9 cellular contexts compared by ENCODE assay signal in the genomic region with DNA sequence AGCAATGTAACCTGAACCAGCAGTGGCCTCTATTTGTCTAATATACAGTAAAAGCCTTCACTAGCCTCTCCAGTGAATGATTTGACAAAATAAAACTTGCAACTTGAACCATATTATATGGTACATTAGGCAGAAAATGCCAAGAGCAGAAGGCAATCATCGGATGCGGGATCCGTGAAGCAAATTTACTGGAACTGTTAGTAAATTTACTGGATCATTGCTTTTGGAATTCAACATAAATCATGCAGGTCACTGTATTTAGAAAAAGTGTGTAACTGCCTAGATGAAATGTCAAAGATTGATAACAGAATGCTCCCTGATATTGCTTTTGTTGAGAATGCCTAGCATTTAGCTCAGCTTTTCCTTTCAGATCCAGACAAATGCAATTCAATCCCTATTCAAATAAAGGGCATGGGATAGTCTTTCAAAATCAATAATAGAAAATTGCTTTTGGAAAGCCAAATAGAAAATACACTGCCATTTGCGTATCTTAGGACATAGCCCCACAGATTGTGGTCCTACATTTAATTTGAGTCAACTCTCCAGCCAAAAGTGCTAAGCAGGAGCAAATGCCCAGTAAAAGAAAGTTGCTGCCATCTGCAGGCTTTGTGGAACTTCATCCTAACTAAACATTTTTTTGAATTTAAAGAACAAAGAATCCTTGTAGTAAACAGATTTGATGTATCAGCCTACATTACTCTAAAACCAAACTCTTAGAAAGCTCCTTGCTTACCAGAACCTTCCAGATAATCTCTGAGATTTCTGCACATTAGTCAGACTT.
DNase-seq lines count a peak whose midpoint lies in the region; ATAC-seq, FAIRE-seq and TF ChIP-seq lines count a peak whose summit lies in the region.
"Had no signal": no experiment of that assay in that cellular context is flagged by ENCODE, and none has a peak within 500 bp of the region (broad histone marks: within the 10 kb centered on the region; RNA-seq: fewer than 3 reads in every experiment).

No MANE protein-coding gene starts in this region.

- H3K4me1 Mint-ChIP-seq in GM23338, result peaks cover 7% of the 10 kb centered on the region; the same call in 2 of the 3 replicates
- H3K4me1 Mint-ChIP-seq: memory B cell had no signal

- no peak overlapping the region for H2BK5ac ChIP-seq in H1 (ENCODE audit: low read depth, low read length)

- H4K8ac ChIP-seq in H1 (ENCODE audit: extremely low read depth, insufficient read depth, low read length), result no peak overlapping the region

- no peak overlapping the region for H3K4me3 Mint-ChIP-seq in GM23338
- H3K4me3 Mint-ChIP-seq: memory B cell had no signal

- no peak overlapping the region for H3K4ac ChIP-seq in H1 (replicated peaks; ENCODE audit: insufficient read length, low read depth, low read length)

- no peaks in the 10 kb centered on the region for H3K27me3 Mint-ChIP-seq in GM23338 (ENCODE audit: insufficient read depth, low read depth, poor library complexity)

- ATAC-seq in GM23338, result peak; percentile 67
- no peak for ATAC-seq in HG03439 (IDR thresholded peaks at IDR 0.05; ENCODE audit: unreplicated experiment)
- ATAC-seq in GM18505 (IDR thresholded peaks at IDR 0.05; ENCODE audit: unreplicated experiment), result no peak

- H3K4me1 ChIP-seq in GM23338 (ENCODE audit: insufficient read depth) (no peaks in the 10 kb centered on the region), H1 (replicated peaks in 1 of 4; ENCODE audit: control insufficient read depth in 3 of 4, insufficient read depth in 4 of 4, low read length in 3 of 4) (peaks cover 0 to 2% (median 0%) of the 10 kb centered on the region in 4 experiments; a peak in 1 of 7 replicates), parathyroid adenoma (peaks cover 5% of the 10 kb centered on the region)
- H3K4me1 ChIP-seq: adrenal gland had no signal

- H3K36me3 ChIP-seq in GM23338 (ENCODE audit: insufficient read depth) (no peaks in the 10 kb centered on the region), H1 (ENCODE audit: control insufficient read depth in 2 of 4, insufficient read depth in 4 of 4, low read length in 3 of 4) (no peaks in the 10 kb centered on the region), parathyroid adenoma (ENCODE audit: control insufficient read depth, insufficient read depth, low read length) (no peaks in the 10 kb centered on the region)
- H3K36me3 ChIP-seq: adrenal gland had no signal

- H3K9me3 ChIP-seq in H1 (ENCODE audit: insufficient read depth in 2 of 2, low read depth in 1 of 2, low read length in 1 of 2), result no peaks in the 10 kb centered on the region
- no peaks in the 10 kb centered on the region for H3K9me3 ChIP-seq in parathyroid adenoma (ENCODE audit: control insufficient read depth, low read length)
- H3K9me3 ChIP-seq: adrenal gland had no signal

- no peak overlapping the region for H3K14ac ChIP-seq in H1 (ENCODE audit: insufficient read length)

- no peak overlapping the region for H2AK5ac ChIP-seq in H1 (ENCODE audit: low read depth, low read length)

- no peak overlapping the region for H3K23ac ChIP-seq in H1 (ENCODE audit: insufficient read length)

- H4K5ac ChIP-seq in H1 (ENCODE audit: insufficient read length, low read depth, low read length), result no peak overlapping the region

- no peak overlapping the region for H2BK120ac ChIP-seq in H1 (replicated peaks; ENCODE audit: low read depth, low read length)

- no peaks in the 10 kb centered on the region for H3K79me2 ChIP-seq in GM23338 (replicated peaks; ENCODE audit: insufficient read depth)
- H3K79me2 ChIP-seq in H1 (ENCODE audit: control insufficient read depth in 1 of 2, insufficient read depth in 2 of 2, low read length in 2 of 2), result no peaks in the 10 kb centered on the region
- no peaks in the 10 kb centered on the region for H3K79me2 ChIP-seq in parathyroid adenoma

- no peak overlapping the region for H3K56ac ChIP-seq in H1 (replicated peaks; ENCODE audit: insufficient read length, low read depth, low read length)

- H2BK15ac ChIP-seq in H1 (ENCODE audit: low read length), result no peak overlapping the region

- no peaks in the 10 kb centered on the region for H3K79me1 ChIP-seq in H1 (ENCODE audit: low read depth, low read length)

- no peak overlapping the region for H2BK12ac ChIP-seq in H1 (ENCODE audit: low read depth, low read length)

- H3K4me3 ChIP-seq in GM23338, result no peak overlapping the region
- no peak overlapping the region for H3K4me3 ChIP-seq in H1 (ENCODE audit: extremely low read depth in 1 of 4, insufficient read depth in 2 of 4, low read depth in 3 of 4, low read length in 4 of 4)
- no peak overlapping the region for H3K4me3 ChIP-seq in parathyroid adenoma (ENCODE audit: low read depth, low read length)
- H3K4me3 ChIP-seq: adrenal gland had no signal

- H3K27ac Mint-ChIP-seq in GM23338, result no peak overlapping the region
- H3K27ac Mint-ChIP-seq: memory B cell had no signal

- no peaks in the 10 kb centered on the region for H3K36me3 Mint-ChIP-seq in GM23338 (ENCODE audit: low read depth)
- H3K36me3 Mint-ChIP-seq: memory B cell had no signal

- H4K91ac ChIP-seq in H1 (replicated peaks; ENCODE audit: insufficient read length, low read length), result no peak overlapping the region

- CTCF ChIA-PET in H1 (lab: Charles Lee; ENCODE audit: partially characterized antibody), result interaction anchor here (0.6 to 1.3 kb wide), 12 partner anchors 10 to 1261 kb away, joined by 3 to 5 read pairs (median 3); no protein-coding TSS in a partner anchor

- H3K27me3 ChIP-seq in GM23338 (ENCODE audit: insufficient read depth) (no peaks in the 10 kb centered on the region), H1 (replicated peaks in 1 of 4; ENCODE audit: control insufficient read depth in 3 of 4, extremely low read depth in 1 of 4, insufficient read depth in 3 of 4, low read length in 3 of 4) (no peaks in the 10 kb centered on the region), parathyroid adenoma (ENCODE audit: control insufficient read depth, insufficient read depth, low read length) (no peaks in the 10 kb centered on the region)
- H3K27me3 ChIP-seq: adrenal gland had no signal

- POLR2A ChIA-PET in H1 (lab: Charles Lee; ENCODE audit: partially characterized antibody), result no interaction called here

- FAIRE-seq in H1 (lab: Jason Lieb, UNC), result peak; percentile 87

- H3K4me2 ChIP-seq in GM23338 (no peak overlapping the region), H1 (ENCODE audit: insufficient read depth in 1 of 2, low read depth in 2 of 2, low read length in 2 of 2) (no peak overlapping the region), parathyroid adenoma (ENCODE audit: low read length) (no peak overlapping the region)

- no peaks in the 10 kb centered on the region for H3K9me2 ChIP-seq in GM23338 (ENCODE audit: insufficient read depth)

- 88% methylated on average over 4 of the region's 4 CpGs; no CpG with 5 or more reads in 1 of the 2 experiments for WGBS in H1 (ENCODE audit: extremely low coverage in 1 of 2, insufficient coverage in 1 of 2, insufficient read length in 1 of 2, insufficient replicate concordance in 2 of 2, low coverage in 1 of 2, low lambda C conversion rate in 2 of 2, missing lambda C conversion rate in 1 of 2), 2 experiments

- no peaks in the 10 kb centered on the region for H3K9me3 Mint-ChIP-seq in GM23338

- no peak overlapping the region for H2AFZ ChIP-seq in GM23338
- H2AFZ ChIP-seq in H1 (ENCODE audit: low read length), result no peak overlapping the region
- peak overlapping the region; percentile 50 for H2AFZ ChIP-seq in parathyroid adenoma

- TF ChIP-seq POLR2A in H1 (IDR thresholded peaks at IDR 0.05; ENCODE audit: control extremely low read depth in 1 of 2, low read depth in 2 of 2, low read length in 2 of 2) (no peak), GM18505 (IDR thresholded peaks at IDR 0.05; ENCODE audit: borderline replicate concordance, extremely low read depth, insufficient read depth, insufficient read length) (no peak)

- TF ChIP-seq CTCF in GM23338 (conservative IDR thresholded peaks at IDR 0.05; ENCODE audit: low read depth in 2 of 2) (peak; percentile 69 to 71), H1 (IDR thresholded peaks at IDR 0.05; ENCODE audit: control extremely low read depth in 1 of 3, insufficient read depth in 1 of 3, low read depth in 1 of 3, low read length in 3 of 3) (peak in 2 of 3 experiments; percentile 38 to 49; a peak in 2 of 4 replicates), parathyroid adenoma (IDR thresholded peaks at IDR 0.05) (peak; percentile 67)

- peak; percentile 81 to 84 for TF ChIP-seq RAD21 in H1 (IDR thresholded peaks at IDR 0.05 in 1 of 2, conservative IDR thresholded peaks at IDR 0.05 in 1 of 2; ENCODE audit: low read depth in 2 of 2, low read length in 2 of 2)

- no peak overlapping the region for H3K9ac ChIP-seq in H1 (replicated peaks in 1 of 4; ENCODE audit: extremely low read depth in 1 of 4, low read depth in 3 of 4, low read length in 3 of 4)
- no peak overlapping the region for H3K9ac ChIP-seq in parathyroid adenoma

- H3K27ac ChIP-seq in GM23338 (ENCODE audit: low read depth), result no peak overlapping the region
- no peak overlapping the region for H3K27ac ChIP-seq in H1 (ENCODE audit: low read depth, low read length)
- H3K27ac ChIP-seq in parathyroid adenoma, result no peak overlapping the region
- H3K27ac ChIP-seq: adrenal gland had no signal

- H4K20me1 ChIP-seq in GM23338 (replicated peaks; ENCODE audit: insufficient read depth) (no peaks in the 10 kb centered on the region), H1 (replicated peaks in 1 of 2; ENCODE audit: control insufficient read depth in 1 of 2, insufficient read depth in 2 of 2, low read length in 2 of 2) (no peaks in the 10 kb centered on the region)

- no peaks in the 10 kb centered on the region for H3F3A ChIP-seq in GM23338 (replicated peaks; ENCODE audit: low read depth)

- H2BK20ac ChIP-seq in H1 (ENCODE audit: low read length), result no peak overlapping the region

- H3K23me2 ChIP-seq in H1 (ENCODE audit: low read depth, low read length), result no peaks in the 10 kb centered on the region

- H3K18ac ChIP-seq in H1 (ENCODE audit: extremely low read depth, low read length), result no peak overlapping the region

- TF ChIP-seq EP300 in H1 (IDR thresholded peaks at IDR 0.05; ENCODE audit: borderline replicate concordance in 1 of 2, low read depth in 2 of 2, low read length in 2 of 2), result no peak

- DNase-seq in GM23338 (ENCODE audit: low spot score) (peak; percentile 76), NCI-H2107 treated with DMSO at 0.1 percent for 48 hours (lab: John Stamatoyannopoulos, UW; ENCODE audit: unreplicated experiment) (peak; percentile 35), H1 (ENCODE audit: low read depth in 1 of 2, low spot score in 2 of 2) (no peak)
- no peak for DNase-seq in activated CD4-positive, alpha-beta T cell treated with anti-CD3 and anti-CD28 coated beads for 4 hours

TF ChIP-seq in GM23338, 12 proteins besides CTCF, POLR2A, EP300 and RAD21 (continues in another document):
- no peak for TF ChIP-seq NANOG (IDR thresholded peaks at IDR 0.05; ENCODE audit: borderline replicate concordance)
- TF ChIP-seq ZNF114 (CRISPR knock-in tag; IDR thresholded peaks at IDR 0.05), result no peak

TF ChIP-seq in H1, 55 proteins besides CTCF, POLR2A, EP300 and RAD21 (continues in another document):
- TF ChIP-seq HDAC6 (IDR thresholded peaks at IDR 0.05; ENCODE audit: low read depth, low read length) (no peak), TEAD4 (IDR thresholded peaks at IDR 0.05; ENCODE audit: low read depth, low read length) (no peak), SAP30 (IDR thresholded peaks at IDR 0.05; ENCODE audit: insufficient read depth, insufficient replicate concordance, low read length) (no peak)

Comparison
In these comparisons a context has a peak if more than half of its experiments do, and no peak if none do; other contexts are left out.
1. DNase-seq: peak in GM23338 (single experiment) and NCI-H2107 treated with DMSO at 0.1 percent for 48 hours (single experiment); none in H1 (0 of 2) and activated CD4-positive, alpha-beta T cell treated with anti-CD3 and anti-CD28 coated beads for 4 hours (0 of 2).
2. Peak in every context shown above with its lines, with median percentiles within 50 percentile points of each other: CTCF ChIP-seq.